Comparison of ENCODE assay signal across 20 cellular contexts in genomic region chr12:57164966-57165365, GRCh38. TPM values are rescaled to one million over a fixed set of nuclear protein-coding genes. Genes with fewer than 3 reads are reported as not detected.
DNase-seq lines count a peak whose midpoint lies in the region; ATAC-seq and TF ChIP-seq lines count a peak whose summit lies in the region.
"Had no signal": no experiment of that assay in that cellular context is flagged by ENCODE, and none has a peak within 500 bp of the region (broad histone marks: within the 10 kb centered on the region; RNA-seq: fewer than 3 reads in every experiment).

No MANE protein-coding gene starts in this region.

- CTCF ChIA-PET in IMR-90 (lab: Yijun Ruan, JAX), result no interaction called here

- no peak for TF ChIP-seq RAD21 in IMR-90 (IDR thresholded peaks at IDR 0.05; ENCODE audit: low read length)

- H3K9me1 ChIP-seq in IMR-90 (ENCODE audit: insufficient read depth, low read length), result peaks cover 18% of the 10 kb centered on the region

- H2BK20ac ChIP-seq in IMR-90 (ENCODE audit: low read depth, low read length), result no peak overlapping the region; the same call in 1 of the 2 replicates

- H3K56ac ChIP-seq in IMR-90 (ENCODE audit: extremely low read depth, insufficient read depth, low read length) (no peak overlapping the region), mesendoderm (ENCODE audit: low read length) (no peak overlapping the region)

- H3K14ac ChIP-seq in IMR-90 (replicated peaks; ENCODE audit: low read depth, low read length) (no peak overlapping the region), trophoblast cell (ENCODE audit: low read length) (no peak overlapping the region)

- H4K5ac ChIP-seq in IMR-90 (ENCODE audit: low read depth, low read length), result no peak overlapping the region
- H4K5ac ChIP-seq in mesendoderm (ENCODE audit: low read length), result no peak overlapping the region

- H2BK5ac ChIP-seq in IMR-90 (ENCODE audit: low read depth, low read length, poor library complexity, severe bottlenecking) (no peak overlapping the region), mesendoderm (ENCODE audit: low read length) (no peak overlapping the region), trophoblast cell (ENCODE audit: low read depth, low read length, poor library complexity) (no peak overlapping the region)

- H4K91ac ChIP-seq in IMR-90 (ENCODE audit: insufficient read depth, low read depth, low read length), result no peak overlapping the region
- H4K91ac ChIP-seq in trophoblast cell (ENCODE audit: low read depth, low read length), result no peak overlapping the region

- H3K27me3 ChIP-seq in BE2C, result no peaks in the 10 kb centered on the region
- H3K27me3 ChIP-seq in IMR-90 (ENCODE audit: control insufficient read depth, insufficient read depth, low read length), result no peaks in the 10 kb centered on the region
- H3K27me3 ChIP-seq in brain microvascular endothelial cell (replicated peaks), result no peaks in the 10 kb centered on the region
- no peaks in the 10 kb centered on the region for H3K27me3 ChIP-seq in mesendoderm (ENCODE audit: insufficient read depth, low read length, poor library complexity)
- no peaks in the 10 kb centered on the region for H3K27me3 ChIP-seq in trophoblast cell (ENCODE audit: insufficient read depth, low read length)
- H3K27me3 ChIP-seq: colonic mucosa had no signal

- no peak overlapping the region for H2BK12ac ChIP-seq in trophoblast cell (ENCODE audit: low read length)

- 92% methylated on average over 5 of the region's 8 CpGs; no CpG with 5 or more reads in 1 of the 2 experiments for WGBS in IMR-90 (ENCODE audit: extremely low coverage in 2 of 2, insufficient read length in 1 of 2), 2 experiments
- WGBS in mesendoderm (ENCODE audit: extremely low coverage, insufficient coverage, low lambda C conversion rate), result no CpG with 5 or more reads among the region's 8 CpGs
- WGBS in trophoblast cell (ENCODE audit: extremely low coverage, insufficient coverage, insufficient read length), result no CpG with 5 or more reads among the region's 8 CpGs

- no peak overlapping the region for H4K8ac ChIP-seq in IMR-90 (ENCODE audit: low read depth in 2 of 2, low read length in 2 of 2)
- no peak overlapping the region for H4K8ac ChIP-seq in mesendoderm (ENCODE audit: low read depth, low read length)
- H4K8ac ChIP-seq in trophoblast cell (ENCODE audit: low read depth, low read length), result no peak overlapping the region

- POLR2A ChIA-PET in IMR-90 (lab: Charles Lee; ENCODE audit: unreplicated experiment), result no interaction called here

- no peak overlapping the region for H4K12ac ChIP-seq in trophoblast cell (ENCODE audit: low read depth, low read length)

- ATAC-seq in IMR-90 (ENCODE audit: low read depth), result no peak
- ATAC-seq in HG03108 (IDR thresholded peaks at IDR 0.05; ENCODE audit: unreplicated experiment), result no peak
- ATAC-seq in GM19397 (IDR thresholded peaks at IDR 0.05; ENCODE audit: unreplicated experiment), result no peak
- ATAC-seq: natural killer cell treated with Interleukin-12 subunit alpha and Interleukin-12 subunit beta and Interleukin-15 and Interleukin-18, amount 100 ng/mL, for 72 hours had no signal

- H3K79me1 ChIP-seq in IMR-90 (ENCODE audit: low read depth in 1 of 2, low read length in 2 of 2) (peaks cover 9 to 64% of the 10 kb centered on the region in 2 experiments; a peak in 3 of 4 replicates), mesendoderm (ENCODE audit: low read length) (no peaks in the 10 kb centered on the region), trophoblast cell (ENCODE audit: low read length) (no peaks in the 10 kb centered on the region)

- DNase-seq in BE2C, result peak; percentile 44
- peak; percentile 44 for DNase-seq in IMR-90
- peak; percentile 39 for DNase-seq in brain microvascular endothelial cell
- DNase-seq in mesendoderm, result peak; percentile 59
- DNase-seq in ureter (ENCODE audit: low spot score), result no peak
- DNase-seq in trophoblast cell, result no peak
- DNase-seq: activated CD4-positive, alpha-beta T cell treated with anti-CD3 and anti-CD28 coated beads, Interleukin-2, amount 50 U/mL, for 4 hours; COR-L47; foreskin melanocyte; Karpas-422; kidney glomerular epithelial cell; NCI-H1105 treated with DMSO at 0.1 percent for 48 hours; stimulated activated CD4-positive, alpha-beta T cell treated with anti-CD3 and anti-CD28 coated beads, Interleukin-4, amount 100 ng/mL, for 1 hour had no signal

- H3K4me3 ChIP-seq in BE2C (ENCODE audit: low read depth, low read length) (no peak overlapping the region), IMR-90 (ENCODE audit: insufficient read depth, low read depth, low read length) (no peak overlapping the region), brain microvascular endothelial cell (ENCODE audit: low read depth, low read length) (no peak overlapping the region), mesendoderm (ENCODE audit: low read length) (no peak overlapping the region), trophoblast cell (ENCODE audit: low read depth, low read length) (no peak overlapping the region)
- H3K4me3 ChIP-seq: colonic mucosa had no signal

- intact Hi-C loops in IMR-90 (cut with micrococcal nuclease), result no loop called here

- H2AFZ ChIP-seq in IMR-90 (replicated peaks; ENCODE audit: low read length, poor library complexity) (no peak overlapping the region), trophoblast cell (ENCODE audit: insufficient read depth, low read length, poor library complexity) (no peak overlapping the region)

- no peak for TF ChIP-seq CTCF in BE2C (IDR thresholded peaks at IDR 0.05; ENCODE audit: low read depth, low read length)
- TF ChIP-seq CTCF in IMR-90 (conservative IDR thresholded peaks at IDR 0.05; ENCODE audit: low read depth, low read length), result no peak
- no peak for TF ChIP-seq CTCF in brain microvascular endothelial cell (IDR thresholded peaks at IDR 0.05; ENCODE audit: low read depth, low read length, missing control alignments)

- H3K9ac ChIP-seq in IMR-90 (ENCODE audit: low read depth, low read length) (no peak overlapping the region), mesendoderm (ENCODE audit: low read length) (no peak overlapping the region), trophoblast cell (ENCODE audit: low read length) (no peak overlapping the region)

- H2BK120ac ChIP-seq in IMR-90 (ENCODE audit: low read depth, low read length) (no peak overlapping the region), mesendoderm (ENCODE audit: low read depth, low read length) (no peak overlapping the region), trophoblast cell (ENCODE audit: insufficient read depth, low read length, poor library complexity) (no peak overlapping the region)

- H3K27ac ChIP-seq in IMR-90 (ENCODE audit: insufficient read depth, low read length) (no peak overlapping the region), brain microvascular endothelial cell (no peak overlapping the region), mesendoderm (ENCODE audit: low read depth, low read length) (no peak overlapping the region), trophoblast cell (ENCODE audit: low read depth, low read length) (no peak overlapping the region)
- H3K27ac ChIP-seq: colonic mucosa had no signal

- H4K20me1 ChIP-seq in IMR-90 (ENCODE audit: insufficient read depth, low read length), result peaks cover 44% of the 10 kb centered on the region

- H3K4me1 ChIP-seq in BE2C, result no peaks in the 10 kb centered on the region
- H3K4me1 ChIP-seq in IMR-90 (ENCODE audit: control insufficient read depth, insufficient read depth, low read length), result peaks cover 4% of the 10 kb centered on the region; the same call in 1 of the 2 replicates
- no peaks in the 10 kb centered on the region for H3K4me1 ChIP-seq in mesendoderm (ENCODE audit: control insufficient read depth, low read depth, low read length)
- H3K4me1 ChIP-seq in trophoblast cell (ENCODE audit: control insufficient read depth in 1 of 2, insufficient read depth in 2 of 2, low read length in 2 of 2), result no peaks in the 10 kb centered on the region
- H3K4me1 ChIP-seq: colonic mucosa had no signal

- H3K23ac ChIP-seq in IMR-90 (ENCODE audit: low read depth, low read length) (no peak overlapping the region), mesendoderm (ENCODE audit: low read length) (no peak overlapping the region), trophoblast cell (ENCODE audit: low read length) (no peak overlapping the region)

- no peak overlapping the region for H3K4ac ChIP-seq in IMR-90 (ENCODE audit: low read depth, low read length)
- H3K4ac ChIP-seq in mesendoderm (ENCODE audit: low read depth, low read length), result no peak overlapping the region
- H3K4ac ChIP-seq in trophoblast cell (ENCODE audit: low read depth, low read length), result no peak overlapping the region

- dilution Hi-C loops in IMR-90 (cut with HindIII; ENCODE audit: low sequenced_read_pairs, unreplicated experiment), result no loop called here

- no peaks in the 10 kb centered on the region for H3K36me3 ChIP-seq in BE2C
- peaks cover 87% of the 10 kb centered on the region for H3K36me3 ChIP-seq in IMR-90 (ENCODE audit: control insufficient read depth, insufficient read depth, low read length)
- H3K36me3 ChIP-seq in brain microvascular endothelial cell (replicated peaks), result peaks cover 81% of the 10 kb centered on the region
- H3K36me3 ChIP-seq in mesendoderm (ENCODE audit: control insufficient read depth, insufficient read depth, low read length), result peaks cover 33% of the 10 kb centered on the region
- H3K36me3 ChIP-seq in trophoblast cell (ENCODE audit: control insufficient read depth in 1 of 2, insufficient read depth in 2 of 2, low read length in 2 of 2), result peaks cover 79 to 87% of the 10 kb centered on the region in 2 experiments

- H2AK5ac ChIP-seq in IMR-90 (ENCODE audit: low read depth, low read length) (no peak overlapping the region), mesendoderm (ENCODE audit: low read length) (no peak overlapping the region), trophoblast cell (ENCODE audit: low read length) (no peak overlapping the region)

- no peaks in the 10 kb centered on the region for H3K9me3 ChIP-seq in BE2C
- H3K9me3 ChIP-seq in IMR-90 (ENCODE audit: control insufficient read depth, insufficient read depth, low read length), result no peaks in the 10 kb centered on the region
- peaks cover 2% of the 10 kb centered on the region for H3K9me3 ChIP-seq in trophoblast cell (ENCODE audit: insufficient read depth, low read depth, low read length)
- H3K9me3 ChIP-seq: colonic mucosa had no signal

- H3K18ac ChIP-seq in IMR-90 (ENCODE audit: low read depth, low read length), result no peak overlapping the region
- no peak overlapping the region for H3K18ac ChIP-seq in mesendoderm (ENCODE audit: low read length)
- no peak overlapping the region for H3K18ac ChIP-seq in trophoblast cell (ENCODE audit: low read length)

- in situ Hi-C loops in IMR-90 (cut with MboI; ENCODE audit: low sequenced_read_pairs) (no loop called here), brain microvascular endothelial cell (cut with HindIII; ENCODE audit: low pct_ligation_motif_present, low sequenced_read_pairs) (no loop called here)

- no TSS peak for BruUV-seq in IMR-90 (replicated peaks; lab: Mats Ljungman, UMichigan)

- H3K79me2 ChIP-seq in mesendoderm (ENCODE audit: control insufficient read depth, insufficient read depth, low read length) (no peaks in the 10 kb centered on the region), trophoblast cell (ENCODE audit: control insufficient read depth, insufficient read depth, low read length, poor library complexity) (no peaks in the 10 kb centered on the region)

- H2BK15ac ChIP-seq in IMR-90 (ENCODE audit: low read depth, low read length) (no peak overlapping the region; the same call in 2 of the 3 replicates), mesendoderm (replicated peaks; ENCODE audit: low read depth) (no peak overlapping the region)

- no peak for TF ChIP-seq POLR2A in IMR-90 (IDR thresholded peaks at IDR 0.05; ENCODE audit: low read depth, low read length)

- H2AK9ac ChIP-seq in IMR-90 (replicated peaks; ENCODE audit: low read depth, low read length, poor library complexity), result peak overlapping the region; percentile 44

- H3K4me2 ChIP-seq in IMR-90 (ENCODE audit: low read depth, low read length), result no peak overlapping the region
- H3K4me2 ChIP-seq in mesendoderm (ENCODE audit: low read length), result no peak overlapping the region
- no peak overlapping the region for H3K4me2 ChIP-seq in trophoblast cell (ENCODE audit: low read length)

RNA-seq across cellular contexts. Expression of gene LRP1-AS, which starts 17.5 kb away (rescaled TPM):
- polyA plus RNA-seq in BE2C (2012; ENCODE audit: insufficient read depth, insufficient read length, low read depth), result not detected
- total RNA-seq in IMR-90 (2012; rRNA removed) (not detected in 2 replicates), ureter (not detected)
- polyA plus RNA-seq in IMR-90 (2012; rRNA removed), result not detected in 2 replicates
- not detected in 2 replicates for polyA plus RNA-seq in IMR-90 (2012; cell fraction: cytosol; rRNA removed)
- not detected in 2 replicates for polyA plus RNA-seq in IMR-90 (2012; cell fraction: nucleus; rRNA removed; ENCODE audit: low replicate concordance)
- not detected for polyA plus RNA-seq in mesendoderm (2013, experiment 1 of 2)
- polyA plus RNA-seq in mesendoderm (2013, experiment 2 of 2), result not detected
- polyA plus RNA-seq in trophoblast cell (2013), result not detected in 2 replicates
- total RNA-seq: colonic mucosa; mesenteric fat pad; natural killer cell treated with Interleukin-12 subunit alpha and Interleukin-12 subunit beta and Interleukin-15 and Interleukin-18, amount 100 ng/mL, for 72 hours; NCI-H460; posterior vena cava had no signal

RNA-seq across cellular contexts. Expression of gene LRP1, which starts 36.7 kb away (rescaled TPM):
- polyA plus RNA-seq in BE2C (2012; ENCODE audit: insufficient read depth, insufficient read length, low read depth), result 6.4 TPM
- 73.1 and 75.5 TPM in 2 replicates for total RNA-seq in IMR-90 (2012; rRNA removed)
- polyA plus RNA-seq in IMR-90 (2012; rRNA removed), result 142 and 155 TPM in 2 replicates
- polyA plus RNA-seq in IMR-90 (2012; cell fraction: cytosol; rRNA removed), result 119 and 250 TPM in 2 replicates
- 252 and 565 TPM in 2 replicates for polyA plus RNA-seq in IMR-90 (2012; cell fraction: nucleus; rRNA removed; ENCODE audit: low replicate concordance)
- 16.1 TPM for polyA plus RNA-seq in mesendoderm (2013, experiment 1 of 2)
- polyA plus RNA-seq in mesendoderm (2013, experiment 2 of 2), result 15.2 TPM
- 180 TPM for total RNA-seq in ureter
- polyA plus RNA-seq in trophoblast cell (2013), result 45.9 and 49.7 TPM in 2 replicates

RNA-seq across cellular contexts. Expression of gene NXPH4, which starts 51.6 kb away (rescaled TPM):
- 47.6 TPM for polyA plus RNA-seq in BE2C (2012; ENCODE audit: insufficient read depth, insufficient read length, low read depth)
- total RNA-seq in IMR-90 (2012; rRNA removed) (0.36 and 0.56 TPM in 2 replicates), ureter (not detected)
- polyA plus RNA-seq in IMR-90 (2012; rRNA removed), result 3.3 and 3.8 TPM in 2 replicates
- 4.8 and 7.5 TPM in 2 replicates for polyA plus RNA-seq in IMR-90 (2012; cell fraction: cytosol; rRNA removed)
- 3.3 and 5.8 TPM in 2 replicates for polyA plus RNA-seq in IMR-90 (2012; cell fraction: nucleus; rRNA removed; ENCODE audit: low replicate concordance)
- 0.52 TPM for polyA plus RNA-seq in mesendoderm (2013, experiment 1 of 2)
- 0.42 TPM for polyA plus RNA-seq in mesendoderm (2013, experiment 2 of 2)
- 0.85 and 0.86 TPM in 2 replicates for polyA plus RNA-seq in trophoblast cell (2013)

RNA-seq across cellular contexts. Expression of gene STAT6, which starts 53.8 kb away (rescaled TPM):
- 1.6 TPM for polyA plus RNA-seq in BE2C (2012; ENCODE audit: insufficient read depth, insufficient read length, low read depth)
- total RNA-seq in IMR-90 (2012; rRNA removed) (38.9 and 43.4 TPM in 2 replicates), ureter (280 TPM)
- 88.8 and 96.9 TPM in 2 replicates for polyA plus RNA-seq in IMR-90 (2012; rRNA removed)
- polyA plus RNA-seq in IMR-90 (2012; cell fraction: cytosol; rRNA removed), result 44.8 and 69.4 TPM in 2 replicates
- 334 and 370 TPM in 2 replicates for polyA plus RNA-seq in IMR-90 (2012; cell fraction: nucleus; rRNA removed; ENCODE audit: low replicate concordance)
- polyA plus RNA-seq in mesendoderm (2013, experiment 1 of 2), result 22.6 TPM
- polyA plus RNA-seq in mesendoderm (2013, experiment 2 of 2), result 22.2 TPM
- polyA plus RNA-seq in trophoblast cell (2013), result 48.8 and 53.2 TPM in 2 replicates

Comparison
In these comparisons a context has a peak if more than half of its experiments do, and no peak if none do; other contexts are left out.
1. DNase-seq: peak in BE2C (single experiment), IMR-90 (single experiment), brain microvascular endothelial cell (single experiment) and mesendoderm (single experiment); none in ureter (single experiment) and trophoblast cell (0 of 2).